ENCODE assay signal across 19 cellular contexts in the genomic region with DNA sequence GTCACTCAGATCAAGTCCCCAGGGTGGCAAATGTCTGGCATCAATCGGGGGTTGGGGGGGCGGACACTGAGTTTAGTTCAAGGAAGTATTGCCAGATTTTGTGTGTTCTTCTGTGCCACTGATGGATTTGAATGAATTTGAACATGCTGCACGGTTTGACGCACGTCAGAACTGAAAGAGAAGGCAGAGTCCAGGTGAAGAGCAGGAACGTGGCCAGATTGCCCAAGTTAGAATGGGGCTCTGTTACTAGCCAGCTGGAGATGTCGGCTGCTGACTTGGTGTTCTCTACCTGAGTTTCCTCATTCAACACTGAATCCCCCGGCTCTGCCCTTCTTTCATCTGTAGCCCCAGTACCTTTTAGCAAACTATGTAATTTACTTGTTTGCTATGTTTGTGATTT.
A peak's percentile ranks its signal among the peaks of the same experiment; 100 is the strongest.
DNase-seq lines count a peak whose midpoint lies in the region; ATAC-seq, FAIRE-seq and TF ChIP-seq lines count a peak whose summit lies in the region.
"Had no signal": no experiment of that assay in that cellular context is flagged by ENCODE, and none has a peak within 500 bp of the region (broad histone marks: within the 10 kb centered on the region; RNA-seq: fewer than 3 reads in every experiment).

No MANE protein-coding gene starts in this region.

- H2AFZ ChIP-seq in HepG2 (ENCODE audit: low read length) (no peak overlapping the region), neural progenitor cell (replicated peaks) (no peak overlapping the region)

- H3K9me3 Mint-ChIP-seq in neural progenitor cell: no peaks in the 10 kb centered on the region
- H3K9me3 Mint-ChIP-seq: stimulated activated naive B cell treated with anti-CD40 and anti-IgM and Interleukin-4, amounts not matched to agents 10 μg/mL and 1 μg/mL and 100 μg/mL, for 72 hours had no signal

- TF ChIP-seq CTCF in liver (IDR thresholded peaks at IDR 0.05; ENCODE audit: low read depth, low read length, missing input control) (no peak), HepG2 (CRISPR knock-in tag; IDR thresholded peaks at IDR 0.05) (no peak), neural progenitor cell (IDR thresholded peaks at IDR 0.05) (no peak), heart left ventricle (IDR thresholded peaks at IDR 0.05) (no peak)

- H3K27ac ChIP-seq in liver (ENCODE audit: low read depth in 1 of 2, low read length in 2 of 2) (peak overlapping the region; percentile 29 to 68), HepG2 (ENCODE audit: extremely low read length, insufficient read depth, low read length) (no peak overlapping the region), caudate nucleus (ENCODE audit: low read depth, low read length) (peak overlapping the region; percentile 49), neural progenitor cell (no peak overlapping the region), heart left ventricle (peak overlapping the region in 2 of 12 donors; percentile 26 to 76)

- H3K4me2 ChIP-seq in HepG2 (ENCODE audit: low read depth, low read length): no peak overlapping the region
- H3K4me2 ChIP-seq in neural progenitor cell: no peak overlapping the region

- H3K27me3 Mint-ChIP-seq in neural progenitor cell (ENCODE audit: insufficient read depth, low read depth): peaks cover 5% of the 10 kb centered on the region

- no peaks in the 10 kb centered on the region for H3F3A ChIP-seq in neural progenitor cell (ENCODE audit: low read depth)

- no peaks in the 10 kb centered on the region for H3K36me3 Mint-ChIP-seq in neural progenitor cell
- H3K36me3 Mint-ChIP-seq: stimulated activated naive B cell treated with anti-CD40 and anti-IgM and Interleukin-4, amounts not matched to agents 10 μg/mL and 1 μg/mL and 100 μg/mL, for 72 hours had no signal

- TF ChIP-seq RAD21 in liver (IDR thresholded peaks at IDR 0.05): peak in 1 of 2 donors; percentile 55
- TF ChIP-seq RAD21 in HepG2 (CRISPR knock-in tag; IDR thresholded peaks at IDR 0.05): no peak

- H3K27me3 ChIP-seq in liver (ENCODE audit: control insufficient read depth in 4 of 4, insufficient read depth in 4 of 4, low read length in 3 of 4) (no peaks in the 10 kb centered on the region), HepG2 (ENCODE audit: control insufficient read depth in 1 of 2, insufficient read depth in 2 of 2, low read length in 2 of 2) (peaks cover 1 to 28% of the 10 kb centered on the region in 2 experiments; a peak in 3 of 5 replicates), neural progenitor cell (peaks cover 14% of the 10 kb centered on the region), heart left ventricle (peaks cover 0 to 4% (median 0%) of the 10 kb centered on the region in 9 donors)
- H3K27me3 ChIP-seq: pancreas had no signal

- H3K4me3 ChIP-seq in liver (ENCODE audit: low read depth in 1 of 3, low read length in 3 of 3): no peak overlapping the region
- H3K4me3 ChIP-seq in HepG2 (replicated peaks in 1 of 3; ENCODE audit: insufficient read depth in 1 of 3, low read depth in 2 of 3, low read length in 3 of 3): no peak overlapping the region
- H3K4me3 ChIP-seq in neural progenitor cell: no peak overlapping the region
- no peak overlapping the region for H3K4me3 ChIP-seq in heart left ventricle
- H3K4me3 ChIP-seq: esophagus squamous epithelium, pancreas, skin epidermis had no signal

- H3K79me2 ChIP-seq in HepG2 (ENCODE audit: insufficient read depth, low read length): no peaks in the 10 kb centered on the region
- no peaks in the 10 kb centered on the region for H3K79me2 ChIP-seq in neural progenitor cell (ENCODE audit: low read depth)

- TF ChIP-seq POLR2A in HepG2 (IDR thresholded peaks at IDR 0.05; ENCODE audit: insufficient read depth in 1 of 2, low read depth in 2 of 2, low read length in 2 of 2) (no peak), heart left ventricle (IDR thresholded peaks at IDR 0.05) (no peak)

- H3K27ac Mint-ChIP-seq in neural progenitor cell: no peak overlapping the region

- DNase-seq in HepG2 (ENCODE audit: low spot score): no peak
- DNase-seq in caudate nucleus (lab: John Stamatoyannopoulos, UW): no peak
- DNase-seq in neural progenitor cell (ENCODE audit: low spot score): no peak
- DNase-seq in stimulated activated CD8-positive, alpha-beta memory T cell treated with anti-CD3 and anti-CD28 coated beads, Interleukin-4, amount 100 ng/mL, for 48 hours: no peak
- no peak for DNase-seq in DMS 273 treated with DMSO at 0.1 percent for 48 hours (lab: John Stamatoyannopoulos, UW)
- DNase-seq in heart left ventricle: no peak
- DNase-seq: activated gamma-delta T cell; COR-L47; esophagus squamous epithelium; NCI-H1436; NCI-H345; stimulated activated naive B cell treated with anti-CD40 and anti-IgM and Interleukin-4, amounts not matched to agents 10 μg/mL and 1 μg/mL and 100 μg/mL, for 72 hours had no signal

- H3K4me3 Mint-ChIP-seq in neural progenitor cell: peak overlapping the region; percentile 36

- H3K4me1 Mint-ChIP-seq in neural progenitor cell: peaks cover 27% of the 10 kb centered on the region

- H4K20me1 ChIP-seq in HepG2 (ENCODE audit: insufficient read depth, low read length) (no peaks in the 10 kb centered on the region), neural progenitor cell (ENCODE audit: low read depth) (no peaks in the 10 kb centered on the region)

- H3K36me3 ChIP-seq in liver (ENCODE audit: control insufficient read depth in 4 of 4, insufficient read depth in 3 of 4, low read depth in 1 of 4, low read length in 3 of 4): no peaks in the 10 kb centered on the region
- no peaks in the 10 kb centered on the region for H3K36me3 ChIP-seq in HepG2 (replicated peaks in 1 of 2; ENCODE audit: control insufficient read depth in 1 of 2, insufficient read depth in 2 of 2, low read length in 2 of 2)
- H3K36me3 ChIP-seq in neural progenitor cell: no peaks in the 10 kb centered on the region
- no peaks in the 10 kb centered on the region for H3K36me3 ChIP-seq in heart left ventricle
- H3K36me3 ChIP-seq: esophagus squamous epithelium, pancreas had no signal

- BruUV-seq in HepG2 (replicated peaks; lab: Mats Ljungman, UMichigan): no TSS peak

- in situ Hi-C loops in HepG2 (cut with HindIII; ENCODE audit: extremely low pct_ligation_motif_present, low pct_unique_long_range_greater_than_20kb): loop anchor here (5.0 to 10.0 kb wide), 2 partner anchors 198 to 225 kb away; partner anchors contain the start of gene PFKFB3

- H3K9ac ChIP-seq in liver (ENCODE audit: low read depth in 1 of 2, low read length in 2 of 2) (no peak overlapping the region), HepG2 (ENCODE audit: insufficient read depth, low read depth, low read length) (no peak overlapping the region), neural progenitor cell (no peak overlapping the region)

- POLR2A ChIA-PET in HepG2 (lab: Yijun Ruan, JAX): no interaction called here

- no peak; the same call in 2 of the 3 replicates for ATAC-seq in HepG2
- ATAC-seq in HG02973 (IDR thresholded peaks at IDR 0.05; ENCODE audit: unreplicated experiment): no peak
- ATAC-seq in heart left ventricle: no peak
- ATAC-seq: stimulated activated naive B cell treated with anti-CD40 and anti-IgM and Interleukin-4, amounts not matched to agents 10 μg/mL and 1 μg/mL and 100 μg/mL, for 72 hours had no signal

- H3K4me1 ChIP-seq in liver (ENCODE audit: control insufficient read depth in 4 of 4, insufficient read depth in 4 of 4, low read length in 3 of 4): peaks cover 0 to 16% (median 9%) of the 10 kb centered on the region in 4 donors
- H3K4me1 ChIP-seq in HepG2 (ENCODE audit: insufficient read depth, low read length): peaks cover 6% of the 10 kb centered on the region; the same call in 1 of the 2 replicates
- H3K4me1 ChIP-seq in neural progenitor cell: no peaks in the 10 kb centered on the region
- H3K4me1 ChIP-seq in heart left ventricle: peaks cover 0 to 49% (median 4%) of the 10 kb centered on the region in 12 donors

- H3K9me3 ChIP-seq in liver (ENCODE audit: control insufficient read depth in 4 of 4, low read length in 3 of 4) (no peaks in the 10 kb centered on the region), HepG2 (ENCODE audit: low read length) (no peaks in the 10 kb centered on the region), neural progenitor cell (ENCODE audit: low read depth) (no peaks in the 10 kb centered on the region), heart left ventricle (no peaks in the 10 kb centered on the region)
- H3K9me3 ChIP-seq: esophagus squamous epithelium, pancreas had no signal

- FAIRE-seq in HepG2 (lab: Jason Lieb, UNC): no peak
- FAIRE-seq: H54, islet of Langerhans, pancreas, urothelium cell line had no signal

- CTCF ChIA-PET in HepG2 (lab: Yijun Ruan, JAX; ENCODE audit: low intra/inter-chr PET ratio, low total read pairs): no interaction called here

- TF ChIP-seq EP300 in HepG2 (IDR thresholded peaks at IDR 0.05; ENCODE audit: low read depth in 2 of 2, low read length in 2 of 2) (no peak), HepG2 (CRISPR knock-in tag; IDR thresholded peaks at IDR 0.05; ENCODE audit: borderline replicate concordance) (no peak)

- 42% methylated on average over 8 of the region's 8 CpGs for WGBS in liver
- 9% methylated on average over 8 of the region's 8 CpGs for WGBS in HepG2 (ENCODE audit: low lambda C conversion rate)
- WGBS in heart left ventricle, 4 donors: 87 to 92% (median 88%) methylated on average over 8 of the region's 8 CpGs

- intact Hi-C loops in HepG2 (cut with micrococcal nuclease; ENCODE audit: unreplicated experiment) (loop anchor here (5.0 to 10.0 kb wide), 3 partner anchors 125 to 388 kb away; partner anchors contain the start of gene RBM17), heart left ventricle (cut with DNase I) (loop anchor here in 9 of 10 donors (2.0 to 10.0 kb wide), 12 partner anchors 197 to 775 kb away; partner anchors contain the start of genes PFKFB3 (in 4 of the 9) and RBM17 (in 2 of the 9))

TF ChIP-seq in liver, 16 proteins besides CTCF, POLR2A, EP300 and RAD21:
- TF ChIP-seq YY1 (IDR thresholded peaks at IDR 0.05) (peak; percentile 51), RXRA (IDR thresholded peaks at IDR 0.05) (peak in 1 of 2 donors; percentile 63), HNF4A (conservative IDR thresholded peaks at IDR 0.05) (peak; percentile 63 to 85)
- TF ChIP-seq, protein P1, sequence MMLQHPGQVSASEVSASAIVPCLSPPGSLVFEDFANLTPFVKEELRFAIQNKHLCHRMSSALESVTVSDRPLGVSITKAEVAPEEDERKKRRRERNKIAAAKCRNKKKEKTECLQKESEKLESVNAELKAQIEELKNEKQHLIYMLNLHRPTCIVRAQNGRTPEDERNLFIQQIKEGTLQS (IDR thresholded peaks at IDR 0.05): no peak

TF ChIP-seq in HepG2, 621 proteins besides CTCF, POLR2A, EP300 and RAD21 (continues in another document):
- TF ChIP-seq SYNCRIP (IDR thresholded peaks at IDR 0.05; ENCODE audit: insufficient read depth, low read depth, low read length): no peak
- TF ChIP-seq ZNF296 (CRISPR knock-in tag; conservative IDR thresholded peaks at IDR 0.05): no peak
- TF ChIP-seq ZNF552 (CRISPR knock-in tag; IDR thresholded peaks at IDR 0.05; ENCODE audit: borderline replicate concordance): no peak
- no peak for TF ChIP-seq ZNF782 (CRISPR knock-in tag; IDR thresholded peaks at IDR 0.05; ENCODE audit: borderline replicate concordance)
- no peak for TF ChIP-seq ARNT2 (CRISPR knock-in tag; IDR thresholded peaks at IDR 0.05; ENCODE audit: low read depth)
- no peak for TF ChIP-seq ZZZ3 (CRISPR knock-in tag; IDR thresholded peaks at IDR 0.05; ENCODE audit: borderline replicate concordance)
- TF ChIP-seq ZNF614 (CRISPR knock-in tag; IDR thresholded peaks at IDR 0.05; ENCODE audit: borderline replicate concordance): no peak
- TF ChIP-seq MTA1 (CRISPR knock-in tag; IDR thresholded peaks at IDR 0.05; ENCODE audit: borderline replicate concordance): no peak

Comparison
In these comparisons a context has a peak if more than half of its experiments do, and no peak if none do; other contexts are left out.
1. H3K27ac ChIP-seq: peak in liver (2 of 2) and caudate nucleus (single experiment); none in HepG2 (single experiment) and neural progenitor cell (single experiment).